Comparison of ENCODE assay signal across 1 cellular context in the genomic region with DNA sequence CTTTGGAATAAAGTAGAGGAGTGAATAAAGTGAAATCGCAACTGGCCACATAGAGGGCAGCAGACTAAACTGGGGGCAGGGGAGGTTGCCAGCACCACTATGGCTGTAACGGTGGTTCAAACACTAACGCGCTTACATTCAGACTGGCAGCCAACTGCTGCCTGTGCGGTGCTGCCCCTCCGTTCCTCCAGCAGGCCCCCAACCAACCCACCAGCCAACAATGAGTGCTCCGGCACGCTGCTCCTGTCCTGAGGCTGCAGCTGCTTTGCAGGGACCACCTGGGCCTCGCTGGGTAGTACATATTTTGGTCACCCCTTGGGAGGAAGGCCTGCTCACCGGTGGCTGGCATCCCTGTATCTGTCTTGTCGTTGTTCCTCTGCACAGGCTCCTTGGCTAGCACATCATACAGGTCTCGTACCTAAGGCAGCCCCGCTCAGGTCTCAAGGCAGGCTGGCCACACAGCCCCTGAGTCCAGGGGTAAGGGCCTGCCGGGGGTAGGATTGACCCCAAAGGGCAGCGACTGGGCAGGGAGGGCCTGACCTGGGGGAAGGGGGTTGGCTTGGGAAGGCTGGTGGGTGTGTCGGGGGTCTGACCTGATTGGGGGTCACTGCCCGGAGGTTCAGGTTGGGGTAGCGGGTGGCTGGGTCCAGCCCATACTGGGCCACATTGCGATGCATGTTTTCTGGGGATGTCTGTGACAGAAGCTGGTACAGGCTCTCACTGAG.
TF ChIP-seq lines count a peak whose summit lies in the region.

No MANE protein-coding gene starts in this region.

TF ChIP-seq in H1, 55 proteins besides CTCF, POLR2A, EP300 and RAD21:
- no peak for TF ChIP-seq GTF2F1 (IDR thresholded peaks at IDR 0.05; ENCODE audit: borderline replicate concordance, low read depth, low read length)
- no peak for TF ChIP-seq JUND (IDR thresholded peaks at IDR 0.05; ENCODE audit: low read length)
- no peak for TF ChIP-seq ASH2L (IDR thresholded peaks at IDR 0.05; ENCODE audit: low read length)
- no peak for TF ChIP-seq JUN (IDR thresholded peaks at IDR 0.05; ENCODE audit: low read depth, low read length)
- no peak for TF ChIP-seq KDM1A (IDR thresholded peaks at IDR 0.05; ENCODE audit: borderline replicate concordance, low read length)
- no peak for TF ChIP-seq SAP30 (IDR thresholded peaks at IDR 0.05; ENCODE audit: insufficient read depth, insufficient replicate concordance, low read length)
- no peak for TF ChIP-seq POLR2AphosphoS5 (IDR thresholded peaks at IDR 0.05; ENCODE audit: low read depth, low read length)
- TF ChIP-seq CHD2 (IDR thresholded peaks at IDR 0.05; ENCODE audit: low read length) = no peak
- no peak for TF ChIP-seq SUZ12 (IDR thresholded peaks at IDR 0.05; ENCODE audit: low read length)
- TF ChIP-seq NANOG (IDR thresholded peaks at IDR 0.05; ENCODE audit: insufficient read depth, low read depth, low read length, poor library complexity, severe bottlenecking) = no peak
- no peak for TF ChIP-seq YY1 (IDR thresholded peaks at IDR 0.05; ENCODE audit: low read depth, low read length)
- no peak for TF ChIP-seq GABPA (IDR thresholded peaks at IDR 0.05; ENCODE audit: borderline replicate concordance, insufficient read depth, low read length)
- TF ChIP-seq SIRT6 (IDR thresholded peaks at IDR 0.05; ENCODE audit: low read length) = no peak
